ENCODE assay signal across 8 cellular contexts in the genomic region with DNA sequence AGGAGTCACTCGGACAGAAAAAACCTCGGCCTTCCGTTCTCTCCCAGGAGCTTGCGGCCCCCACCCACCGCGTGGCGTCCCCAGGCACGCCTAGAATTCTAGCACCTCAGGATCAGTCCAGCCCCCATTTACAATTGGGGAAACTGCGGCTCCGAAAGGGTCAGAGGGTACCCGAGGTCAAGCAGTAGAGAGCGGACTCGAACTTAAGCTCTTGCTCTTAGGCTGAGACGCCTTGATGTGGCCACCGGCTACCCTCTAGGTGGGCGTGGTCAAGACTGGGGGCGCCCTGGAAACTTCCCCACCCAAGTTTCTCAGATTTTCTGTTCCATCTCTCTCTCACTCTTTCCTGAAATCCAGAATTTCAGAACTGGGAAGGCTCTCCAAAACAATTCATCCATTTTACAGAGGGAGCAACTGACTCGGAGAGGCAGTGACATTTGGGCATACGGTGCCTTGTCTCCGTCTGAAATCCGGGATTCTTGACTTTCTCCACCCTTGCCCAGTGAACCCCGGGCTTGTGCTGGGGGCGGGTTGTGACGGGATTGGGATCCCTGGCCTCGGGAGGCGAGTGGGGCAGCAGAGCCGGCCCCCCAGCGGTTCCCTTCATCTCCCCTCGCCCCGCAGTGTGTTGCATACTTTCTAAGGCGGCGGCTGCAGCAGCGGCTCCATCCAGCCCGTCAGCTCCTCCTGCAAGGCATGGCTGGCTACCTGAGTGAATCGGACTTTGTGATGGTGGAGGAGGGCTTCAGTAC. TPM values are rescaled to one million over a fixed set of nuclear protein-coding genes. Genes with fewer than 3 reads are reported as not detected.
A peak's percentile ranks its signal among the peaks of the same experiment; 100 is the strongest.
DNase-seq lines count a peak whose midpoint lies in the region; ATAC-seq and TF ChIP-seq lines count a peak whose summit lies in the region.

No MANE protein-coding gene starts in this region.

- H3K9me3 Mint-ChIP-seq in Caco-2 (ENCODE audit: unreplicated experiment) (no peaks in the 10 kb centered on the region), osteocyte (ENCODE audit: unreplicated experiment) (no peaks in the 10 kb centered on the region)

- CTCF ChIA-PET in Caco-2 (lab: Charles Lee) = interaction anchor here (1.7 kb wide), 1 partner anchor 74 kb away, joined by 5 read pairs; no protein-coding TSS in a partner anchor

- WGBS in esophagus squamous epithelium, 2 donors = 4 to 6% methylated on average over 3 to 23 of the region's 35 CpGs

- ATAC-seq in HG03342 (IDR thresholded peaks at IDR 0.05; ENCODE audit: unreplicated experiment) = no peak

- H3K27ac ChIP-seq in SJSA1 (no peak overlapping the region), esophagus squamous epithelium (peak overlapping the region in 2 of 4 donors; percentile 60 to 64)

- no peak for TF ChIP-seq POLR2A in esophagus squamous epithelium (IDR thresholded peaks at IDR 0.05)

- in situ Hi-C loops in KBM-7 (cut with MboI; ENCODE audit: low pct_unique_long_range_greater_than_20kb, low sequenced_read_pairs) = no loop called here

- H3K27me3 ChIP-seq in Caco-2 (replicated peaks; ENCODE audit: control insufficient read depth, insufficient read depth, low read length) = no peaks in the 10 kb centered on the region
- H3K27me3 ChIP-seq in SJSA1 (replicated peaks) = no peaks in the 10 kb centered on the region
- peaks cover 0 to 3% (median 0%) of the 10 kb centered on the region in 4 donors for H3K27me3 ChIP-seq in esophagus squamous epithelium

- H3K9me3 ChIP-seq in Caco-2 = no peaks in the 10 kb centered on the region
- H3K9me3 ChIP-seq in SJSA1 (replicated peaks) = no peaks in the 10 kb centered on the region
- H3K9me3 ChIP-seq in esophagus squamous epithelium = no peaks in the 10 kb centered on the region

- peaks cover 6% of the 10 kb centered on the region for H3K4me1 Mint-ChIP-seq in Caco-2 (ENCODE audit: low read depth, unreplicated experiment)
- peaks cover 21% of the 10 kb centered on the region for H3K4me1 Mint-ChIP-seq in osteocyte (ENCODE audit: unreplicated experiment)

- H3K27me3 Mint-ChIP-seq in Caco-2 (ENCODE audit: insufficient read depth, unreplicated experiment) (peaks cover 5% of the 10 kb centered on the region), osteocyte (ENCODE audit: unreplicated experiment) (no peaks in the 10 kb centered on the region)

- H3K36me3 Mint-ChIP-seq in Caco-2 (ENCODE audit: insufficient read depth, unreplicated experiment) (peaks cover 8% of the 10 kb centered on the region), osteocyte (ENCODE audit: unreplicated experiment) (no peaks in the 10 kb centered on the region)

- no peak overlapping the region for H3K27ac Mint-ChIP-seq in Caco-2 (ENCODE audit: unreplicated experiment)
- H3K27ac Mint-ChIP-seq in osteocyte (ENCODE audit: unreplicated experiment) = no peak overlapping the region

- DNase-seq in Caco-2 = peak in 1 of 2 experiments; percentile 6
- no peak for DNase-seq in SJSA1 (ENCODE audit: low read depth in 1 of 2, low spot score in 2 of 2)
- no peak for DNase-seq in esophagus squamous epithelium (lab: John Stamatoyannopoulos, UW)
- DNase-seq in osteocyte (ENCODE audit: extremely low spot score, unreplicated experiment) = no peak
- no peak for DNase-seq in KBM-7
- no peak for DNase-seq in 8988T
- DNase-seq in posterior vena cava (ENCODE audit: low spot score) = no peak

- H3K4me1 ChIP-seq in Caco-2 = no peaks in the 10 kb centered on the region
- peaks cover 12% of the 10 kb centered on the region for H3K4me1 ChIP-seq in SJSA1 (replicated peaks)
- peaks cover 12 to 27% (median 17%) of the 10 kb centered on the region in 3 donors for H3K4me1 ChIP-seq in esophagus squamous epithelium

- TF ChIP-seq CTCF in Caco-2 (IDR thresholded peaks at IDR 0.05; ENCODE audit: insufficient read depth in 1 of 2, low read depth in 1 of 2, low read length in 1 of 2, severe bottlenecking in 1 of 2, unreplicated experiment in 1 of 2) = no peak
- TF ChIP-seq CTCF in esophagus squamous epithelium (IDR thresholded peaks at IDR 0.05) = no peak
- no peak for TF ChIP-seq CTCF in osteocyte (IDR thresholded peaks at IDR 0.05)

- POLR2A ChIA-PET in Caco-2 (lab: Charles Lee) = interaction anchor here (1.2 kb wide), 1 partner anchor 90 kb away, joined by 3 read pairs; no protein-coding TSS in a partner anchor

- intact Hi-C loops in Caco-2 (cut with micrococcal nuclease; ENCODE audit: unreplicated experiment) = loop anchor here (10.0 kb wide), 1 partner anchor 147 kb away; no protein-coding TSS in a partner anchor
- intact Hi-C loops in esophagus squamous epithelium (cut with DNase I) = loop anchor here (10.0 kb wide), 1 partner anchor 157 kb away; no protein-coding TSS in a partner anchor
- intact Hi-C loops in posterior vena cava (cut with DNase I) = no loop called here

- no TSS peak for BruUV-seq in Caco-2 (replicated peaks; lab: Mats Ljungman, UMichigan)

- H3K4me3 Mint-ChIP-seq in Caco-2 (ENCODE audit: unreplicated experiment) (peak overlapping the region; percentile 66), osteocyte (ENCODE audit: unreplicated experiment) (peak overlapping the region; percentile 81)

- H3K4me3 ChIP-seq in Caco-2 (ENCODE audit: low read depth, low read length) (peak overlapping the region; percentile 54), SJSA1 (peak overlapping the region; percentile 58), esophagus squamous epithelium (peak overlapping the region; percentile 60 to 82 (median 78))

- H3K36me3 ChIP-seq in Caco-2 (ENCODE audit: control insufficient read depth, insufficient read depth, low read length) (no peaks in the 10 kb centered on the region), SJSA1 (no peaks in the 10 kb centered on the region), esophagus squamous epithelium (no peaks in the 10 kb centered on the region)

RNA-seq across cellular contexts. Expression of gene AZIN2, which starts 0.8 kb away (rescaled TPM):
- 1.5 and 2.3 TPM in 2 replicates for total RNA-seq in Caco-2 (2022)
- total RNA-seq in SJSA1 (2014; rRNA removed; shearing (Covaris generic)) = 3.0 and 9.7 TPM in 2 replicates
- total RNA-seq in esophagus squamous epithelium = 1 to 10 TPM in 1 of 4 donors, under 1 TPM in 3; 0.27 to 1.5 (median 0.61) TPM
- 8.0 and 10.4 TPM in 2 replicates for total RNA-seq in osteocyte
- total RNA-seq in posterior vena cava = 1 to 10 TPM; 4.0 to 4.7 TPM

RNA-seq across cellular contexts. Expression of gene AK2, which starts 45.0 kb away (rescaled TPM):
- 127 and 139 TPM in 2 replicates for total RNA-seq in Caco-2 (2022)
- total RNA-seq in SJSA1 (2014; rRNA removed; shearing (Covaris generic)) = 230 and 391 TPM in 2 replicates
- 100 to 1,000 TPM; 126 to 167 (median 151) TPM for total RNA-seq in esophagus squamous epithelium
- total RNA-seq in osteocyte = 93.0 and 94.6 TPM in 2 replicates
- total RNA-seq in posterior vena cava = 10 to 100 TPM; 82.4 to 83.9 TPM

Comparison
In these comparisons a context has a peak if more than half of its experiments do, and no peak if none do; other contexts are left out.
1. intact Hi-C loops: an anchor here in Caco-2 (10.0 kb wide) and esophagus squamous epithelium (10.0 kb wide); none called in posterior vena cava.